16 cellular contexts compared by ENCODE assay signal in genomic region chr17:1972429-1973160, GRCh38.
A peak's percentile ranks its signal among the peaks of the same experiment; 100 is the strongest.
DNase-seq lines count a peak whose midpoint lies in the region; ATAC-seq and TF ChIP-seq lines count a peak whose summit lies in the region.
"Had no signal": no experiment of that assay in that cellular context is flagged by ENCODE, and none has a peak within 500 bp of the region (broad histone marks: within the 10 kb centered on the region; RNA-seq: fewer than 3 reads in every experiment).

No MANE protein-coding gene starts in this region.

- no peaks in the 10 kb centered on the region for H3K9me3 ChIP-seq in parathyroid adenoma (ENCODE audit: control insufficient read depth, low read length)
- H3K9me3 ChIP-seq: gastrocnemius medialis had no signal

- peaks cover 24% of the 10 kb centered on the region for H3K4me1 Mint-ChIP-seq in activated T-cell treated with anti-CD3 and anti-CD28 coated beads, Interleukin-2, amount 50 U/mL, for 24 hours (ENCODE audit: low read depth)

- no peak overlapping the region for H3K4me2 ChIP-seq in parathyroid adenoma (ENCODE audit: low read length)

- no peak for DNase-seq in activated T-cell treated with anti-CD3 and anti-CD28 coated beads, Interleukin-2, amount 50 U/mL, for 24 hours
- DNase-seq in activated T-cell treated with anti-CD3 and anti-CD28 coated beads for 4 hours (no peak), NCI-H146 (lab: John Stamatoyannopoulos, UW) (peak; percentile 54), fibroblast of mammary gland (ENCODE audit: low read depth) (peak; percentile 17), head of caudate nucleus (no peak), D341Med (ENCODE audit: low spot score) (no peak)
- DNase-seq: AML-193; amygdala; effector CD4-positive, alpha-beta T cell; gastrocnemius medialis; NCI-H2107; OCI-M1; T-helper 17 cell had no signal

- H2AFZ ChIP-seq in parathyroid adenoma, result peak overlapping the region; percentile 7

- H3K9me3 Mint-ChIP-seq in activated T-cell treated with anti-CD3 and anti-CD28 coated beads, Interleukin-2, amount 50 U/mL, for 24 hours, result no peaks in the 10 kb centered on the region

- peaks cover 51% of the 10 kb centered on the region for H3K27me3 Mint-ChIP-seq in activated T-cell treated with anti-CD3 and anti-CD28 coated beads, Interleukin-2, amount 50 U/mL, for 24 hours

- H3K27ac ChIP-seq in parathyroid adenoma, result no peak overlapping the region

- H3K4me3 Mint-ChIP-seq in activated T-cell treated with anti-CD3 and anti-CD28 coated beads, Interleukin-2, amount 50 U/mL, for 24 hours, result no peak overlapping the region
- H3K4me3 Mint-ChIP-seq: T-helper 17 cell had no signal

- peak overlapping the region; percentile 2 for H3K27ac Mint-ChIP-seq in activated T-cell treated with anti-CD3 and anti-CD28 coated beads, Interleukin-2, amount 50 U/mL, for 24 hours
- H3K27ac Mint-ChIP-seq: T-helper 17 cell had no signal

- H3K36me3 ChIP-seq in parathyroid adenoma (ENCODE audit: control insufficient read depth, insufficient read depth, low read length), result no peaks in the 10 kb centered on the region
- H3K36me3 ChIP-seq: gastrocnemius medialis had no signal

- no peaks in the 10 kb centered on the region for H3K4me1 ChIP-seq in parathyroid adenoma

- intact Hi-C loops in head of caudate nucleus (cut with DNase I), result no loop called here

- H3K4me3 ChIP-seq in fibroblast of mammary gland (ENCODE audit: control insufficient read depth, low read depth, low read length), result no peak overlapping the region
- no peak overlapping the region for H3K4me3 ChIP-seq in parathyroid adenoma (ENCODE audit: low read depth, low read length)
- H3K4me3 ChIP-seq: gastrocnemius medialis, GM12878 had no signal

- H3K36me3 Mint-ChIP-seq in activated T-cell treated with anti-CD3 and anti-CD28 coated beads, Interleukin-2, amount 50 U/mL, for 24 hours (ENCODE audit: low read depth), result no peaks in the 10 kb centered on the region

- no peaks in the 10 kb centered on the region for H3K79me2 ChIP-seq in parathyroid adenoma

- no peak for ATAC-seq in HG02623 (IDR thresholded peaks at IDR 0.05; ENCODE audit: unreplicated experiment)
- ATAC-seq: gastrocnemius medialis, GM12878, T-helper 17 cell had no signal

- no peak overlapping the region for H3K9ac ChIP-seq in parathyroid adenoma

- H3K27me3 ChIP-seq in parathyroid adenoma (ENCODE audit: control insufficient read depth, insufficient read depth, low read length), result no peaks in the 10 kb centered on the region

- no peak for TF ChIP-seq CTCF in fibroblast of mammary gland (conservative IDR thresholded peaks at IDR 0.05; ENCODE audit: control insufficient read depth, insufficient read depth, low read depth, low read length)
- TF ChIP-seq CTCF in parathyroid adenoma (IDR thresholded peaks at IDR 0.05), result no peak

Comparison
In these comparisons a context has a peak if more than half of its experiments do, and no peak if none do; other contexts are left out.
1. DNase-seq: peak in NCI-H146 (single experiment) and fibroblast of mammary gland (single experiment); none in activated T-cell treated with anti-CD3 and anti-CD28 coated beads, Interleukin-2, amount 50 U/mL, for 24 hours (single experiment), activated T-cell treated with anti-CD3 and anti-CD28 coated beads for 4 hours (single experiment), head of caudate nucleus (0 of 42) and D341Med (single experiment).